19 cellular contexts compared by ENCODE assay signal in genomic region chr2:112949456-112949855, GRCh38. TPM values are rescaled to one million over a fixed set of nuclear protein-coding genes. Genes with fewer than 3 reads are reported as not detected.
"Had no signal": no experiment of that assay in that cellular context is flagged by ENCODE, and none has a peak within 500 bp of the region (broad histone marks: within the 10 kb centered on the region; RNA-seq: fewer than 3 reads in every experiment).

No MANE protein-coding gene starts in this region.

- H3K27me3 ChIP-seq: SJCRH30 had no signal

- DNase-seq: Kasumi-1, MM.1S, NCI-H1436, NCI-H187, NCI-H2107, NCI-H345, NCI-H446 treated with DMSO at 0.1 percent for 48 hours, NCI-H510A treated with DMSO at 0.1 percent for 48 hours, NCI-H526, NCI-H82, Right ventricle myocardium superior, RPMI8226, SJCRH30, T-helper 1 cell had no signal

- H3K36me3 ChIP-seq: SJCRH30 had no signal

- H3K27ac ChIP-seq: HL-60, KMS-11, SJCRH30 had no signal

- H3K4me3 ChIP-seq: K562, SJCRH30 had no signal

- H3K9me3 ChIP-seq: SJCRH30 had no signal

- ATAC-seq: K562, SK-N-SH treated with all-trans-retinoic acid at 6 μM for 48 hours had no signal

RNA-seq across cellular contexts. Expression of gene IL36G, which starts 28.4 kb away (rescaled TPM):
- total RNA-seq: K562, M059J, Right ventricle myocardium superior, SJCRH30 had no signal

RNA-seq across cellular contexts. Expression of gene IL37, which starts 38.5 kb away (rescaled TPM):
- total RNA-seq: K562, Right ventricle myocardium superior had no signal

RNA-seq across cellular contexts. Expression of gene IL36A, which starts 55.8 kb away (rescaled TPM):
- total RNA-seq: K562, M059J, Right ventricle myocardium superior, SJCRH30 had no signal
